Comparison of ENCODE assay signal across 8 cellular contexts in genomic region chr5:134177197-134178171, GRCh38. TPM values are rescaled to one million over a fixed set of nuclear protein-coding genes. Genes with fewer than 3 reads are reported as not detected.
A peak's percentile ranks its signal among the peaks of the same experiment; 100 is the strongest.
DNase-seq lines count a peak whose midpoint lies in the region; FAIRE-seq and TF ChIP-seq lines count a peak whose summit lies in the region.

No MANE protein-coding gene starts in this region.

- peak overlapping the region; percentile 74 for H2AFZ ChIP-seq in keratinocyte (ENCODE audit: control insufficient read depth, low read length)

- H3K36me3 ChIP-seq in bronchial epithelial cell (ENCODE audit: control insufficient read depth, insufficient read depth, low read length), result peaks cover 2% of the 10 kb centered on the region
- H3K36me3 ChIP-seq in keratinocyte (ENCODE audit: control insufficient read depth in 2 of 2, extremely low read depth in 1 of 2, insufficient read depth in 2 of 2, low read length in 2 of 2), result peaks cover 0 to 2% of the 10 kb centered on the region in 2 experiments

- H3K4me3 ChIP-seq in GM12875 (ENCODE audit: low read depth, low read length) (peak overlapping the region; percentile 91), bronchial epithelial cell (ENCODE audit: low read depth, low read length) (peak overlapping the region; percentile 92), keratinocyte (ENCODE audit: control insufficient read depth in 2 of 3, extremely low read depth in 1 of 3, insufficient read depth in 2 of 3, low read depth in 1 of 3, low read length in 3 of 3) (peak overlapping the region; percentile 84 to 97 (median 91))

- H3K4me2 ChIP-seq in keratinocyte (ENCODE audit: control insufficient read depth, extremely low read depth, insufficient read depth, low read depth, low read length), result peak overlapping the region; percentile 99

- H3K27me3 ChIP-seq in bronchial epithelial cell (ENCODE audit: control insufficient read depth, insufficient read depth, low read length) (no peaks in the 10 kb centered on the region), keratinocyte (ENCODE audit: control insufficient read depth, extremely low read depth, insufficient read depth, low read length) (no peaks in the 10 kb centered on the region)

- H3K9me1 ChIP-seq in keratinocyte (ENCODE audit: control insufficient read depth, extremely low read depth, insufficient read depth, low read length), result no peaks in the 10 kb centered on the region

- H3K27ac ChIP-seq in keratinocyte (ENCODE audit: control insufficient read depth, insufficient read depth, low read length), result peak overlapping the region; percentile 96

- H3K79me2 ChIP-seq in keratinocyte (ENCODE audit: control insufficient read depth, insufficient read depth, low read length), result peaks cover 41% of the 10 kb centered on the region

- no peak for TF ChIP-seq CTCF in AG09319 (IDR thresholded peaks at IDR 0.05; ENCODE audit: low read depth, low read length)
- no peak for TF ChIP-seq CTCF in GM12875 (IDR thresholded peaks at IDR 0.05; ENCODE audit: borderline replicate concordance, insufficient read depth, low read depth, low read length)
- TF ChIP-seq CTCF in bronchial epithelial cell (IDR thresholded peaks at IDR 0.05; ENCODE audit: insufficient read depth, low read length, severe bottlenecking), result no peak
- no peak for TF ChIP-seq CTCF in keratinocyte (optimal IDR thresholded peaks at IDR 0.05 in 1 of 3, IDR thresholded peaks at IDR 0.05 in 1 of 3, conservative IDR thresholded peaks at IDR 0.05 in 1 of 3; ENCODE audit: extremely low read depth in 1 of 3, insufficient read depth in 2 of 3, low read length in 3 of 3)

- no peaks in the 10 kb centered on the region for H3K9me3 ChIP-seq in keratinocyte (ENCODE audit: control insufficient read depth, low read depth, low read length)

- dilution Hi-C loops in keratinocyte (cut with MboI; ENCODE audit: extremely low pct_ligation_motif_present, low sequenced_read_pairs), result no loop called here

- FAIRE-seq in HTR-8/SVneo (lab: Jason Lieb, UNC) (no peak), bronchial epithelial cell (lab: Jason Lieb, UNC) (no peak), keratinocyte (lab: Jason Lieb, UNC) (peak; percentile 62)

- peaks cover 12% of the 10 kb centered on the region for H4K20me1 ChIP-seq in keratinocyte (ENCODE audit: control insufficient read depth, extremely low read depth, insufficient read depth, low read length)

- DNase-seq in AG09319 (ENCODE audit: extremely low read depth, low read depth), result peak; percentile 35
- DNase-seq in HTR-8/SVneo (ENCODE audit: insufficient read length, low spot score), result peak; percentile 62
- peak; percentile 91 for DNase-seq in OCI-M1 (lab: John Stamatoyannopoulos, UW)
- DNase-seq in bronchial epithelial cell (ENCODE audit: low read depth), result peak; percentile 76
- DNase-seq in keratinocyte (ENCODE audit: low read depth, low spot score), result peak; percentile 61
- peak; percentile 52 for DNase-seq in smooth muscle cell of the brain vasculature (ENCODE audit: low read depth, low spot score)
- no peak for DNase-seq in CD1c-positive myeloid dendritic cell (ENCODE audit: extremely low spot score)

- H3K9ac ChIP-seq in keratinocyte (ENCODE audit: control insufficient read depth, extremely low read depth, insufficient read depth, low read length), result peak overlapping the region; percentile 97

- H3K4me1 ChIP-seq in keratinocyte (ENCODE audit: control insufficient read depth, extremely low read depth, insufficient read depth, low read length), result peaks cover 17% of the 10 kb centered on the region

RNA-seq across cellular contexts. Expression of gene SKP1, which starts 0.7 kb away (rescaled TPM):
- total RNA-seq in bronchial epithelial cell, result 157 and 293 TPM in 2 replicates
- polyA plus RNA-seq in keratinocyte, result 318 to 558 TPM (median 444 TPM) in 3 replicates
- polyA plus RNA-seq in keratinocyte (2011; ENCODE audit: low read depth), result 474 TPM
- polyA plus RNA-seq in keratinocyte (2011; cell fraction: cytosol; rRNA removed), result 607 and 948 TPM in 2 replicates
- 321 and 395 TPM in 2 replicates for polyA plus RNA-seq in keratinocyte (2011; cell fraction: nucleus; rRNA removed)
- polyA plus RNA-seq in keratinocyte (2012; ENCODE audit: low replicate concordance), result 515 and 664 TPM in 2 replicates
- polyA minus RNA-seq in keratinocyte, result 32.2 to 365 TPM (median 192 TPM) in 3 replicates
- polyA minus RNA-seq in keratinocyte (2011; cell fraction: cytosol; rRNA and poly(A)+ RNA removed), result 186 TPM
- polyA minus RNA-seq in keratinocyte (2011; cell fraction: nucleus; rRNA and poly(A)+ RNA removed), result 56.2 and 131 TPM in 2 replicates

RNA-seq across cellular contexts. Expression of gene PPP2CA, which starts 48.4 kb away (rescaled TPM):
- 109 and 133 TPM in 2 replicates for total RNA-seq in bronchial epithelial cell
- polyA plus RNA-seq in keratinocyte, result 126 to 255 TPM (median 161 TPM) in 3 replicates
- 178 TPM for polyA plus RNA-seq in keratinocyte (2011; ENCODE audit: low read depth)
- 102 and 190 TPM in 2 replicates for polyA plus RNA-seq in keratinocyte (2011; cell fraction: cytosol; rRNA removed)
- polyA plus RNA-seq in keratinocyte (2011; cell fraction: nucleus; rRNA removed), result 74.4 and 111 TPM in 2 replicates
- polyA plus RNA-seq in keratinocyte (2012; ENCODE audit: low replicate concordance), result 183 and 243 TPM in 2 replicates
- polyA minus RNA-seq in keratinocyte, result 27.8 to 235 TPM (median 78.0 TPM) in 3 replicates
- polyA minus RNA-seq in keratinocyte (2011; cell fraction: cytosol; rRNA and poly(A)+ RNA removed), result 126 TPM
- polyA minus RNA-seq in keratinocyte (2011; cell fraction: nucleus; rRNA and poly(A)+ RNA removed), result 21.2 and 49.3 TPM in 2 replicates
